In genomic region chr17:54882950-54883349, GRCh38 we compare ENCODE assay signal across 1 cellular context.
TF ChIP-seq lines count a peak whose summit lies in the region.

No MANE protein-coding gene starts in this region.

TF ChIP-seq in SK-N-SH treated with all-trans-retinoic acid at 6 μM for 48 hours, 23 proteins besides CTCF, POLR2A, EP300 and RAD21 (continued from another document):
- TF ChIP-seq, protein P1, sequence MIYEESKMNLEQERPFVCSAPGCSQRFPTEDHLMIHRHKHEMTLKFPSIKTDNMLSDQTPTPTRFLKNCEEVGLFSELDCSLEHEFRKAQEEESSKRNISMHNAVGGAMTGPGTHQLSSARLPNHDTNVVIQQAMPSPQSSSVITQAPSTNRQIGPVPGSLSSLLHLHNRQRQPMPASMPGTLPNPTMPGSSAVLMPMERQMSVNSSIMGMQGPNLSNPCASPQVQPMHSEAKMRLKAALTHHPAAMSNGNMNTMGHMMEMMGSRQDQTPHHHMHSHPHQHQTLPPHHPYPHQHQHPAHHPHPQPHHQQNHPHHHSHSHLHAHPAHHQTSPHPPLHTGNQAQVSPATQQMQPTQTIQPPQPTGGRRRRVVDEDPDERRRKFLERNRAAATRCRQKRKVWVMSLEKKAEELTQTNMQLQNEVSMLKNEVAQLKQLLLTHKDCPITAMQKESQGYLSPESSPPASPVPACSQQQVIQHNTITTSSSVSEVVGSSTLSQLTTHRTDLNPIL (CRISPR knock-in tag; IDR thresholded peaks at IDR 0.05; ENCODE audit: low read depth): no peak
- TF ChIP-seq SNAI2 (CRISPR knock-in tag; IDR thresholded peaks at IDR 0.05): no peak
- TF ChIP-seq ZFP30 (CRISPR knock-in tag; IDR thresholded peaks at IDR 0.05): no peak
- no peak for TF ChIP-seq OSR1 (CRISPR knock-in tag; IDR thresholded peaks at IDR 0.05)
- no peak for TF ChIP-seq PPARA (CRISPR knock-in tag; IDR thresholded peaks at IDR 0.05; ENCODE audit: borderline replicate concordance)
- no peak for TF ChIP-seq PATZ1 (CRISPR knock-in tag; IDR thresholded peaks at IDR 0.05; ENCODE audit: borderline replicate concordance)
- no peak for TF ChIP-seq BACH2 (CRISPR knock-in tag; IDR thresholded peaks at IDR 0.05; ENCODE audit: borderline replicate concordance)
- TF ChIP-seq TOX (CRISPR knock-in tag; IDR thresholded peaks at IDR 0.05; ENCODE audit: borderline replicate concordance): no peak
TF ChIP-seq in SK-N-SH treated with all-trans-retinoic acid at 6 μM for 48 hours: peak in this region for 0.
